ENCODE assay signal across 7 cellular contexts in the genomic region with DNA sequence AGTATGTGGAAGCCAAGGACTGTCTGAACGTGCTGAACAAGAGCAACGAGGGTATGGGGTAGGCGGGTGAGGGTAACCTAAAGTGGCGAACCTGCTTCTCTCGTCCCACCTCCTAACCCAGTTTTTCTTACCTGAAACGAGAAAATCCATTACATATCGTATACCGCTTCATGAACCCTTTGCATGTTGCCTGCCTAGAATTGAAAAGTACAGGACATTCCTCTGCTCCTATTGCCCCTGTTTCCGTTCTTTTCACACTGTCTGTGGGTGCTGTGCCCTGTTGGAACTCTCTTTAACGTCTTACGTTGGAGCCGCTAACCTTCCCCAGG. TPM values are rescaled to one million over a fixed set of nuclear protein-coding genes. Genes with fewer than 3 reads are reported as not detected.
DNase-seq lines count a peak whose midpoint lies in the region; ATAC-seq lines count a peak whose summit lies in the region.

No MANE protein-coding gene starts in this region.

- DNase-seq in Jurkat, Clone E6-1 (ENCODE audit: low read depth, low spot score): no peak
- DNase-seq in kidney glomerular epithelial cell (lab: John Stamatoyannopoulos, UW) (peak; percentile 31), pons (ENCODE audit: low spot score) (no peak)
- DNase-seq in activated CD4-positive, CD25-positive, alpha-beta regulatory T cell (lab: John Stamatoyannopoulos, UW): no peak

- H3K4me3 ChIP-seq in Jurkat, Clone E6-1 (ENCODE audit: low read length): peak overlapping the region; percentile 100

- H3K27ac ChIP-seq in angular gyrus (ENCODE audit: low read depth, low read length): peak overlapping the region; percentile 99
- H3K27ac ChIP-seq in temporal lobe (ENCODE audit: low read depth, low read length): peak overlapping the region; percentile 90

- no peak for ATAC-seq in GM18870 (IDR thresholded peaks at IDR 0.05; ENCODE audit: unreplicated experiment)

RNA-seq across cellular contexts. Expression of a gene that starts 0.5 kb away (rescaled TPM):
- polyA plus RNA-seq in Jurkat, Clone E6-1 (2012; ENCODE audit: insufficient read depth, insufficient read length): 698 TPM
- total RNA-seq in temporal lobe: 401 TPM

RNA-seq across cellular contexts. Expression of a gene that starts 3.6 kb away (rescaled TPM):
- 89.9 TPM for polyA plus RNA-seq in Jurkat, Clone E6-1 (2012; ENCODE audit: insufficient read depth, insufficient read length)
- total RNA-seq in temporal lobe: 27.0 TPM

RNA-seq across cellular contexts. Expression of a gene that starts 25.6 kb away (rescaled TPM):
- 125 TPM for polyA plus RNA-seq in Jurkat, Clone E6-1 (2012; ENCODE audit: insufficient read depth, insufficient read length)
- total RNA-seq in temporal lobe: 29.0 TPM

RNA-seq across cellular contexts. Expression of a gene that starts 27.8 kb away (rescaled TPM):
- polyA plus RNA-seq in Jurkat, Clone E6-1 (2012; ENCODE audit: insufficient read depth, insufficient read length): 29.7 TPM
- total RNA-seq in temporal lobe: 2.2 TPM

RNA-seq across cellular contexts. Expression of a gene that starts 40.3 kb away (rescaled TPM):
- polyA plus RNA-seq in Jurkat, Clone E6-1 (2012; ENCODE audit: insufficient read depth, insufficient read length): not detected
- total RNA-seq in temporal lobe: not detected
